In the genomic region with DNA sequence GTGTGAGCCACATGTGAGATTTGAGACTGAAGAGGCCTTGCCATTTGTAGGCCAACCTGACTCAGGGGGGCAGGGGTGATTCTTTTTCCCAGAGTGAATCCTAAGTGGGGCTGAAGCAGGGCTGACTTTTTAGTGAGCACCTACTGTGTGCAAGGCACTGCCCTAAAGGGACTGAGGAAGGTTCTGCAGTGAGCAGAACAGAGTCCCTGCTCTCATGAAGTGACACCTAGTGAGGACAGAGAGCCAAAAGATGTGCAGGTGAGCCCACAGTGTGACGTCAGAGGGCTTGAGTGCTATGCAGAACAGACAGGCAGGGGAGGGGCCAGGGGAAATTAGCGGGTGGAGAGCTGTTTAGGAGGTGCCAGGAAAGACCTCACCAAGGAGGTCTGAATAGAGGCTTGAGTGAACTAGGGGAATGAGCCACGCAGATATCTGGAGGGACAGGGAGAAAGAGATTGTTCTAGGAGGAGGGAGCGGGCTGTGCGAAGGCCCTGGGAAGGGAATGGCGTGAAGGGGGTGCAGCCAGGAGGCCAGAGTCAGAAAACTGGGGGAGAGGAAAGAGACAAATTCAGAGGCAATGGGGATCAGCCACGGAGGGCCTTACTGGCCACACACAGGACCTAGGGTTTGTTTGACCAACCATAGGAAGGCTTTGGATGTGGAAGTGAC, we compare ENCODE assay signal across 1 cellular context.
TF ChIP-seq lines count a peak whose summit lies in the region.

No MANE protein-coding gene starts in this region.

TF ChIP-seq in GM12878, 131 proteins besides CTCF, POLR2A, EP300 and RAD21:
- TF ChIP-seq CREM (IDR thresholded peaks at IDR 0.05; ENCODE audit: low read depth) = peak; percentile 62; the same call in 1 of the 2 replicates
- TF ChIP-seq, protein P1, sequence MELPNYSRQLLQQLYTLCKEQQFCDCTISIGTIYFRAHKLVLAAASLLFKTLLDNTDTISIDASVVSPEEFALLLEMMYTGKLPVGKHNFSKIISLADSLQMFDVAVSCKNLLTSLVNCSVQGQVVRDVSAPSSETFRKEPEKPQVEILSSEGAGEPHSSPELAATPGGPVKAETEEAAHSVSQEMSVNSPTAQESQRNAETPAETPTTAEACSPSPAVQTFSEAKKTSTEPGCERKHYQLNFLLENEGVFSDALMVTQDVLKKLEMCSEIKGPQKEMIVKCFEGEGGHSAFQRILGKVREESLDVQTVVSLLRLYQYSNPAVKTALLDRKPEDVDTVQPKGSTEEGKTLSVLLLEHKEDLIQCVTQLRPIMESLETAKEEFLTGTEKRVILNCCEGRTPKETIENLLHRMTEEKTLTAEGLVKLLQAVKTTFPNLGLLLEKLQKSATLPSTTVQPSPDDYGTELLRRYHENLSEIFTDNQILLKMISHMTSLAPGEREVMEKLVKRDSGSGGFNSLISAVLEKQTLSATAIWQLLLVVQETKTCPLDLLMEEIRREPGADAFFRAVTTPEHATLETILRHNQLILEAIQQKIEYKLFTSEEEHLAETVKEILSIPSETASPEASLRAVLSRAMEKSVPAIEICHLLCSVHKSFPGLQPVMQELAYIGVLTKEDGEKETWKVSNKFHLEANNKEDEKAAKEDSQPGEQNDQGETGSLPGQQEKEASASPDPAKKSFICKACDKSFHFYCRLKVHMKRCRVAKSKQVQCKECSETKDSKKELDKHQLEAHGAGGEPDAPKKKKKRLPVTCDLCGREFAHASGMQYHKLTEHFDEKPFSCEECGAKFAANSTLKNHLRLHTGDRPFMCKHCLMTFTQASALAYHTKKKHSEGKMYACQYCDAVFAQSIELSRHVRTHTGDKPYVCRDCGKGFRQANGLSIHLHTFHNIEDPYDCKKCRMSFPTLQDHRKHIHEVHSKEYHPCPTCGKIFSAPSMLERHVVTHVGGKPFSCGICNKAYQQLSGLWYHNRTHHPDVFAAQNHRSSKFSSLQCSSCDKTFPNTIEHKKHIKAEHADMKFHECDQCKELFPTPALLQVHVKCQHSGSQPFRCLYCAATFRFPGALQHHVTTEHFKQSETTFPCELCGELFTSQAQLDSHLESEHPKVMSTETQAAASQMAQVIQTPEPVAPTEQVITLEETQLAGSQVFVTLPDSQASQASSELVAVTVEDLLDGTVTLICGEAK (IDR thresholded peaks at IDR 0.05; ENCODE audit: borderline replicate concordance) = no peak
- peak; percentile 68 for TF ChIP-seq CREB1 (IDR thresholded peaks at IDR 0.05; ENCODE audit: low read depth)
- 0 out of 4 replicates have a peak, but pooled peaks of 1 of the 2 experiments have one; percentile 11 for TF ChIP-seq IKZF2 (IDR thresholded peaks at IDR 0.05)
- TF ChIP-seq RCOR1 (conservative IDR thresholded peaks at IDR 0.05; ENCODE audit: low read depth, low read length) = no peak
